18 cellular contexts compared by ENCODE assay signal in genomic region chr10:18500576-18500975, GRCh38.
"Had no signal": no experiment of that assay in that cellular context is flagged by ENCODE, and none has a peak within 500 bp of the region (broad histone marks: within the 10 kb centered on the region; RNA-seq: fewer than 3 reads in every experiment).

No MANE protein-coding gene starts in this region.

- H3K27me3 ChIP-seq: gastrocnemius medialis, left lung, tibial nerve had no signal

- H3K27ac ChIP-seq: gastrocnemius medialis, left lung, tibial nerve, VCaP had no signal

- ATAC-seq: activated naive CD8-positive, alpha-beta T cell treated with anti-CD3 and anti-CD28 coated beads, Interleukin-2, amount 50 U/mL, for 24 hours; esophagus mucosa; gastrocnemius medialis; left lung had no signal

- FAIRE-seq: kidney, urothelium cell line had no signal

- DNase-seq: activated CD4-positive, alpha-beta T cell treated with anti-CD3 and anti-CD28 coated beads, Interleukin-2, amount 50 U/mL, for 1 hour; activated CD4-positive, CD25-positive, alpha-beta regulatory T cell treated with anti-CD3 and anti-CD28 coated beads, Interleukin-2, amount 50 U/mL, for 72 hours; activated CD8-positive, alpha-beta memory T cell treated with anti-CD3 and anti-CD28 coated beads for 24 hours; activated CD8-positive, alpha-beta memory T cell treated with anti-CD3 and anti-CD28 coated beads, Interleukin-2, amount 50 U/mL, for 48 hours; activated effector memory CD4-positive, alpha-beta T cell treated with Interleukin-2 at 50 U/mL for 16 hours; activated naive CD4-positive, alpha-beta T cell treated with anti-CD3 and anti-CD28 coated beads, Interleukin-2, amount 10 ng/mL, durations not matched to agents 7 days and 5 days; activated naive CD8-positive, alpha-beta T cell treated with anti-CD3 and anti-CD28 coated beads, Interleukin-2, amount 50 U/mL, for 24 hours; activated T-cell treated with anti-CD3 and anti-CD28 coated beads, Interleukin-2, amount 50 U/mL, for 48 hours; aorta; effector CD8-positive, alpha-beta T cell; gastrocnemius medialis; kidney; left lung; midbrain had no signal

- H3K36me3 ChIP-seq: gastrocnemius medialis, left lung, tibial nerve had no signal

- H3K9me3 ChIP-seq: gastrocnemius medialis, left lung, tibial nerve had no signal

- H3K4me1 ChIP-seq: gastrocnemius medialis, left lung, tibial nerve had no signal

- H3K4me3 ChIP-seq: gastrocnemius medialis, left lung, tibial nerve had no signal
